In the genomic region with DNA sequence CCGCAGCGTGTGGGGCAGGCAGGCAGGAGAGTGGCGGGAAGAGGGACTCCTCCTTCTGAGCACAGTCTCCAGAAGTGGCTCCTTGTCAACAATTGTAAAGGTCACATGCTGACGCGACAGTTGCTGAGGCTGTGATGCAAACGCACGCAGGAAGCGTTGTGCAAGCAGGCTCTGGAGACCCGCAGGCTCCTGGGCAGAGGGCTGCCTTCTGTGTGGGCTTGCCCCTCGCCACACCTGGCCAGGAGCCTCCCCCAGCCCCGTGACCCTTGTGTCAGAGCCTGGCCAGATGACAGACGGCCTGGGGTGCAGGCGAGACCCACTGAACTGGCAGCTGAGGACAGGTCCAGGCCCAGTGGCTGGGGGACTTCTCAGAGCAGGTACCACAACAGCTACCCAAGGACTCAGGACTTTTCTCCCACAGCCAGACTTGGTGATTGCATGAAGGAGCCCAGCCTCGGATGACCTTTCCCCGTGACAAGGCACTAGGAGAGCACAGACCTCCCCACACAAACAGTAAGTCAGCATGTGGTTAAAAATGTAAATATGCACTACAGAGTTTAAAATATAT, we compare ENCODE assay signal across 10 cellular contexts.
A peak's percentile ranks its signal among the peaks of the same experiment; 100 is the strongest.
DNase-seq lines count a peak whose midpoint lies in the region; ATAC-seq and TF ChIP-seq lines count a peak whose summit lies in the region.
"Had no signal": no experiment of that assay in that cellular context is flagged by ENCODE, and none has a peak within 500 bp of the region (broad histone marks: within the 10 kb centered on the region; RNA-seq: fewer than 3 reads in every experiment).

No MANE protein-coding gene starts in this region.

- H2BK15ac ChIP-seq in mesendoderm (replicated peaks; ENCODE audit: low read depth): no peak overlapping the region

- no peaks in the 10 kb centered on the region for H3K36me3 Mint-ChIP-seq in dendritic cell treated with granulocyte-macrophage colony-stimulating factor and Interleukin-4, amounts not matched to agents 40 ng/mL and 50 ng/mL, for 4 days (ENCODE audit: low read depth)
- peaks cover 4% of the 10 kb centered on the region for H3K36me3 Mint-ChIP-seq in type B pancreatic cell
- no peaks in the 10 kb centered on the region for H3K36me3 Mint-ChIP-seq in HFFc6 (ENCODE audit: low read depth)
- no peaks in the 10 kb centered on the region for H3K36me3 Mint-ChIP-seq in T-helper 17 cell (ENCODE audit: low read depth)

- TF ChIP-seq CTCF in type B pancreatic cell (conservative IDR thresholded peaks at IDR 0.05) (no peak), HFFc6 (IDR thresholded peaks at IDR 0.05) (no peak)

- peak overlapping the region; percentile 73 for H3K27ac Mint-ChIP-seq in dendritic cell treated with granulocyte-macrophage colony-stimulating factor and Interleukin-4, amounts not matched to agents 40 ng/mL and 50 ng/mL, for 4 days
- peak overlapping the region; percentile 88 for H3K27ac Mint-ChIP-seq in type B pancreatic cell
- no peak overlapping the region for H3K27ac Mint-ChIP-seq in HFFc6
- H3K27ac Mint-ChIP-seq in T-helper 17 cell: no peak overlapping the region

- H3K9ac ChIP-seq in mesendoderm (ENCODE audit: low read length): no peak overlapping the region
- H3K9ac ChIP-seq: GM23248 had no signal

- no peak overlapping the region for H3K18ac ChIP-seq in mesendoderm (ENCODE audit: low read length)

- H2AK5ac ChIP-seq in mesendoderm (ENCODE audit: low read length): no peak overlapping the region

- ATAC-seq in T-helper 17 cell: no peak

- WGBS in mesendoderm (ENCODE audit: extremely low coverage, insufficient coverage, low lambda C conversion rate): no CpG with 5 or more reads among the region's 15 CpGs

- H3K4me1 ChIP-seq in mesendoderm (ENCODE audit: control insufficient read depth, low read depth, low read length): peaks cover 3% of the 10 kb centered on the region

- no peaks in the 10 kb centered on the region for H3K27me3 Mint-ChIP-seq in dendritic cell treated with granulocyte-macrophage colony-stimulating factor and Interleukin-4, amounts not matched to agents 40 ng/mL and 50 ng/mL, for 4 days
- no peaks in the 10 kb centered on the region for H3K27me3 Mint-ChIP-seq in type B pancreatic cell
- H3K27me3 Mint-ChIP-seq in HFFc6 (ENCODE audit: insufficient read depth): peaks cover 9% of the 10 kb centered on the region
- H3K27me3 Mint-ChIP-seq in T-helper 17 cell: no peaks in the 10 kb centered on the region

- no peak overlapping the region for H4K5ac ChIP-seq in mesendoderm (ENCODE audit: low read length)

- no peaks in the 10 kb centered on the region for H3K36me3 ChIP-seq in mesendoderm (ENCODE audit: control insufficient read depth, insufficient read depth, low read length)

- H2BK5ac ChIP-seq in mesendoderm (ENCODE audit: low read length): no peak overlapping the region

- H3K79me1 ChIP-seq in mesendoderm (ENCODE audit: low read length): no peaks in the 10 kb centered on the region

- H3K27me3 ChIP-seq in mesendoderm (ENCODE audit: insufficient read depth, low read length, poor library complexity): no peaks in the 10 kb centered on the region

- no peaks in the 10 kb centered on the region for H3K79me2 ChIP-seq in mesendoderm (ENCODE audit: control insufficient read depth, insufficient read depth, low read length)

- peak overlapping the region; percentile 0 for H3K56ac ChIP-seq in mesendoderm (ENCODE audit: low read length)

- no peak overlapping the region for H3K4me3 ChIP-seq in mesendoderm (ENCODE audit: low read length)
- H3K4me3 ChIP-seq: GM23248 had no signal

- intact Hi-C loops in dendritic cell treated with granulocyte-macrophage colony-stimulating factor and Interleukin-4, amounts not matched to agents 40 ng/mL and 50 ng/mL, for 4 days (cut with micrococcal nuclease): no loop called here

- H3K23ac ChIP-seq in mesendoderm (ENCODE audit: low read length): no peak overlapping the region

- no peaks in the 10 kb centered on the region for H3K9me3 Mint-ChIP-seq in dendritic cell treated with granulocyte-macrophage colony-stimulating factor and Interleukin-4, amounts not matched to agents 40 ng/mL and 50 ng/mL, for 4 days
- peaks cover 5% of the 10 kb centered on the region for H3K9me3 Mint-ChIP-seq in type B pancreatic cell
- peaks cover 7% of the 10 kb centered on the region; the same call in 1 of the 2 replicates for H3K9me3 Mint-ChIP-seq in HFFc6

- H3K4ac ChIP-seq in mesendoderm (ENCODE audit: low read depth, low read length): no peak overlapping the region

- DNase-seq in NCI-H2196 (lab: John Stamatoyannopoulos, UW; ENCODE audit: unreplicated experiment): peak; percentile 10
- no peak for DNase-seq in NCI-H2196 treated with DMSO at 0.1 percent for 48 hours (lab: John Stamatoyannopoulos, UW; ENCODE audit: unreplicated experiment)
- DNase-seq in mesendoderm: no peak
- no peak for DNase-seq in type B pancreatic cell (ENCODE audit: extremely low spot score, unreplicated experiment)
- DNase-seq in HFFc6: no peak
- no peak for DNase-seq in HuH-7 (ENCODE audit: low spot score)
- no peak for DNase-seq in T-helper 17 cell
- DNase-seq: GM23248, NCI-H524 treated with DMSO at 0.1 percent for 48 hours had no signal

- H2BK120ac ChIP-seq in mesendoderm (ENCODE audit: low read depth, low read length): no peak overlapping the region

- H3K9me3 ChIP-seq in T-helper 17 cell (ENCODE audit: control insufficient read depth, low read length, poor library complexity, severe bottlenecking): no peaks in the 10 kb centered on the region

- peak overlapping the region; percentile 53 for H3K4me3 Mint-ChIP-seq in dendritic cell treated with granulocyte-macrophage colony-stimulating factor and Interleukin-4, amounts not matched to agents 40 ng/mL and 50 ng/mL, for 4 days
- no peak overlapping the region for H3K4me3 Mint-ChIP-seq in type B pancreatic cell
- no peak overlapping the region for H3K4me3 Mint-ChIP-seq in HFFc6
- no peak overlapping the region for H3K4me3 Mint-ChIP-seq in T-helper 17 cell

- no peak overlapping the region for H3K4me2 ChIP-seq in mesendoderm (ENCODE audit: low read length)

- H4K8ac ChIP-seq in mesendoderm (ENCODE audit: low read depth, low read length): no peak overlapping the region

- H3K4me1 Mint-ChIP-seq in dendritic cell treated with granulocyte-macrophage colony-stimulating factor and Interleukin-4, amounts not matched to agents 40 ng/mL and 50 ng/mL, for 4 days (ENCODE audit: low read depth): peaks cover 91% of the 10 kb centered on the region
- H3K4me1 Mint-ChIP-seq in type B pancreatic cell (ENCODE audit: unreplicated experiment) (peaks cover 21% of the 10 kb centered on the region), HFFc6 (ENCODE audit: low read depth) (no peaks in the 10 kb centered on the region), T-helper 17 cell (no peaks in the 10 kb centered on the region)

- no peak overlapping the region for H3K27ac ChIP-seq in mesendoderm (ENCODE audit: low read depth, low read length)
- H3K27ac ChIP-seq: GM23248 had no signal

Comparison
In these comparisons a context has a peak if more than half of its experiments do, and no peak if none do; other contexts are left out.
1. H3K27ac Mint-ChIP-seq: peak in dendritic cell treated with granulocyte-macrophage colony-stimulating factor and Interleukin-4, amounts not matched to agents 40 ng/mL and 50 ng/mL, for 4 days (single experiment) and type B pancreatic cell (single experiment); none in HFFc6 (single experiment) and T-helper 17 cell (single experiment).